In the genomic region with DNA sequence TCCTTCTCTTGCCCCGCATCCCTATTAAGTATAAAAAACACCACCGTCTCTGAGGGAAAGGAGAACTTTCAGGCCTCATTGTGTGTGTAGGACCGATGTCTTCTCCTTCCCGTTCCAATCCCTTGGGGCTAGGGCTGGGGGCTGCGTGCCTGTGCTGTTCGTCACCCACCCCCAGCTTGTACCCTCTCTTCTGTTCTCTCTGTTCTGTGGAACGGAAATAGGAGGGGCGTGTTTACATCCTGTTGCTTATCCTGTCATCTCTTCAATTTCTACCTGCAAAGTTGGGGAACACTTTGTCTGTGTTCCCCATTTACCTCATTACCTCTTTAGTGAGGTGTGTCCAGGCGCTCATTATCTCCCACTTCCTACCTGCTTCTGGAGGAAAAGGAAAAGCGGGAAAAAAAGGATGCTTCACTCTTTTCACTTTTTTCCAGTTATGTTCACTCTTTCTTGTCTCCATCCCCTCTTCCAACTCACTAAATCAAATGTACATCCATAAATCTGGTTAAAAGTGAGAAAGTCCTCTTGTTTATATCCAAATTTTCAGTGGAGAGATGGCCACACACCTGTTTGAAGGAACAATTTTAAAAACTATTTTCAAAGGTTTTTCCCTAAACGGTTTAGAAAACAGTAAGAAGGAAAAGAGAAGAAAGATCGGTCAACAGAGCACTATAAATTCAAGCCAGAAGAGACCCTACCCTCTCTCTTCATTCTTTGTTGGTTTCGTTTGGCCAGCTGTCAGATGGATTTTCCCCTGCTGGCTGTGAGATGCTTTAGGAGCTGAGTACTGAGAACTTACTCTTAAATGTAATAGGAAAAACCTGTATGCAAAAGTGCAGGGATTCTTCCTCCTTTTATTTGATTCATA, we compare ENCODE assay signal across 8 cellular contexts. TPM values are rescaled to one million over a fixed set of nuclear protein-coding genes. Genes with fewer than 3 reads are reported as not detected.
DNase-seq lines count a peak whose midpoint lies in the region; TF ChIP-seq lines count a peak whose summit lies in the region.

No MANE protein-coding gene starts in this region.

- peaks cover 33% of the 10 kb centered on the region for H4K20me1 ChIP-seq in Karpas-422 (ENCODE audit: insufficient read depth, low read depth, low read length)

- TF ChIP-seq CTCF in AG09309 (IDR thresholded peaks at IDR 0.05; ENCODE audit: control insufficient read depth, insufficient read depth, low read depth, low read length, missing control alignments): no peak
- peak in 18 of 56 donors; percentile 7 to 46 (median 18) for TF ChIP-seq CTCF in dorsolateral prefrontal cortex (IDR thresholded peaks at IDR 0.05 in 54 of 56, conservative IDR thresholded peaks at IDR 0.05 in 2 of 56; ENCODE audit: low read depth in 1 of 56, partially characterized antibody in 56 of 56)
- TF ChIP-seq CTCF in thyroid gland (IDR thresholded peaks at IDR 0.05): no peak

- peak; percentile 13 for TF ChIP-seq POLR2A in GM19193 (IDR thresholded peaks at IDR 0.05; ENCODE audit: extremely low read depth, insufficient read depth, insufficient read length)
- no peak for TF ChIP-seq POLR2A in thyroid gland (IDR thresholded peaks at IDR 0.05)

- H3K4me2 ChIP-seq in Karpas-422 (ENCODE audit: low read depth, low read length, poor library complexity, severe bottlenecking): peak overlapping the region; percentile 86

- peaks cover 14% of the 10 kb centered on the region for H3K79me2 ChIP-seq in Karpas-422 (ENCODE audit: low read length)

- H3K9ac ChIP-seq in Karpas-422 (ENCODE audit: low read length): peak overlapping the region; percentile 91

- DNase-seq in AG09309 (ENCODE audit: low read depth): no peak
- DNase-seq in Karpas-422: peak; percentile 71
- peak in 3 of 4 experiments; percentile 14 to 44 (median 33) for DNase-seq in activated CD4-positive, CD25-positive, alpha-beta regulatory T cell (lab: John Stamatoyannopoulos, UW)
- no peak for DNase-seq in dorsolateral prefrontal cortex
- DNase-seq in thyroid gland: peak in 1 of 2 donors; percentile 34
- DNase-seq in hepatic stellate cell (ENCODE audit: low spot score): no peak

- peaks cover 42% of the 10 kb centered on the region for H3K4me1 ChIP-seq in Karpas-422 (ENCODE audit: low read length)
- H3K4me1 ChIP-seq in mononuclear cell (ENCODE audit: insufficient read depth, low read length): peaks cover 67% of the 10 kb centered on the region
- H3K4me1 ChIP-seq in thyroid gland: peaks cover 33 to 37% of the 10 kb centered on the region in 2 donors

- no peaks in the 10 kb centered on the region for H3K9me3 ChIP-seq in Karpas-422 (ENCODE audit: low read length)
- H3K9me3 ChIP-seq in mononuclear cell (ENCODE audit: low read depth, low read length): no peaks in the 10 kb centered on the region
- H3K9me3 ChIP-seq in thyroid gland: no peaks in the 10 kb centered on the region

- peak overlapping the region; percentile 94 for H3K27ac ChIP-seq in Karpas-422 (ENCODE audit: low read length)
- H3K27ac ChIP-seq in dorsolateral prefrontal cortex: peak overlapping the region; percentile 77 to 100 (median 98)
- peak overlapping the region; percentile 92 to 96 (median 94) for H3K27ac ChIP-seq in thyroid gland

- 26 to 42% methylated on average over 13 of the region's 13 CpGs for WGBS in thyroid gland, 2 donors

- peak overlapping the region; percentile 68 for H2AFZ ChIP-seq in Karpas-422 (ENCODE audit: low read length)

- H3K27me3 ChIP-seq in Karpas-422 (ENCODE audit: low read length) (no peaks in the 10 kb centered on the region), dorsolateral prefrontal cortex (no peaks in the 10 kb centered on the region), mononuclear cell (ENCODE audit: insufficient read depth, low read length) (no peaks in the 10 kb centered on the region), thyroid gland (no peaks in the 10 kb centered on the region)

- intact Hi-C loops in dorsolateral prefrontal cortex (cut with DNase I): no loop called here
- intact Hi-C loops in thyroid gland (cut with DNase I): no loop called here

- peak overlapping the region; percentile 65 for H3K4me3 ChIP-seq in AG09309 (ENCODE audit: control insufficient read depth, low read depth, low read length)
- H3K4me3 ChIP-seq in Karpas-422 (ENCODE audit: low read length): peak overlapping the region; percentile 81
- H3K4me3 ChIP-seq in dorsolateral prefrontal cortex: peak overlapping the region; percentile 62 to 98 (median 85)
- H3K4me3 ChIP-seq in mononuclear cell (ENCODE audit: low read length): peak overlapping the region; percentile 100
- H3K4me3 ChIP-seq in thyroid gland (replicated peaks in 1 of 3): peak overlapping the region in 2 of 3 donors; percentile 63 to 82

- no peaks in the 10 kb centered on the region for H3K9me2 ChIP-seq in Karpas-422 (replicated peaks; ENCODE audit: insufficient read depth, low read length)

- H3K36me3 ChIP-seq in Karpas-422 (ENCODE audit: insufficient read depth, low read length) (peaks cover 34% of the 10 kb centered on the region), thyroid gland (peaks cover 34 to 38% of the 10 kb centered on the region in 2 donors)

RNA-seq across cellular contexts. Expression of gene TXNIP, which starts 1.0 kb away (rescaled TPM):
- total RNA-seq in Karpas-422 (2014; rRNA removed; shearing (Covaris generic); ENCODE audit: low replicate concordance): 130 and 269 TPM in 2 replicates
- 100 to 1,000 TPM in 98 of 120 experiments, 10 to 100 TPM in 22; 36.4 to 580 (median 158) TPM for total RNA-seq in dorsolateral prefrontal cortex
- total RNA-seq in mononuclear cell: 2,317 TPM
- total RNA-seq in thyroid gland: 1,000 to 10,000 TPM in 2 of 4 donors, 100 to 1,000 TPM in 2; 739 to 2,947 (median 1,128) TPM

RNA-seq across cellular contexts. Expression of gene HJV, which starts 24.1 kb away (rescaled TPM):
- total RNA-seq in Karpas-422 (2014; rRNA removed; shearing (Covaris generic); ENCODE audit: low replicate concordance): not detected in 2 replicates
- total RNA-seq in dorsolateral prefrontal cortex: 1 to 10 TPM in 3 of 120 experiments, under 1 TPM in 39, not detected in 78; 0.20 to 1.2 (median 0.42) TPM
- total RNA-seq in mononuclear cell: not detected
- not detected for total RNA-seq in thyroid gland

RNA-seq across cellular contexts. Expression of gene POLR3GL, which starts 32.9 kb away (rescaled TPM):
- 34.7 and 42.3 TPM in 2 replicates for total RNA-seq in Karpas-422 (2014; rRNA removed; shearing (Covaris generic); ENCODE audit: low replicate concordance)
- total RNA-seq in dorsolateral prefrontal cortex (10 to 100 TPM; 13.1 to 24.6 (median 19.0) TPM), mononuclear cell (12.7 TPM), thyroid gland (10 to 100 TPM; 12.5 to 36.4 (median 22.7) TPM)

RNA-seq across cellular contexts. Expression of gene ANKRD34A, which starts 33.0 kb away (rescaled TPM):
- total RNA-seq in Karpas-422 (2014; rRNA removed; shearing (Covaris generic); ENCODE audit: low replicate concordance): 9.0 and 21.5 TPM in 2 replicates
- 10 to 100 TPM; 13.4 to 48.3 (median 29.4) TPM for total RNA-seq in dorsolateral prefrontal cortex
- total RNA-seq in mononuclear cell: 0.42 TPM
- total RNA-seq in thyroid gland: 1 to 10 TPM in 2 of 4 donors, under 1 TPM in 2; 0.13 to 2.0 (median 0.97) TPM

RNA-seq across cellular contexts. Expression of gene LIX1L, which starts 39.6 kb away (rescaled TPM):
- 35.8 and 49.4 TPM in 2 replicates for total RNA-seq in Karpas-422 (2014; rRNA removed; shearing (Covaris generic); ENCODE audit: low replicate concordance)
- total RNA-seq in dorsolateral prefrontal cortex (10 to 100 TPM; 10.5 to 32.8 (median 17.8) TPM), mononuclear cell (15.1 TPM), thyroid gland (10 to 100 TPM; 18.7 to 26.9 (median 20.3) TPM)

Comparison
In these comparisons a context has a peak if more than half of its experiments do, and no peak if none do; other contexts are left out.
1. DNase-seq: peak in Karpas-422 (single experiment) and activated CD4-positive, CD25-positive, alpha-beta regulatory T cell (3 of 4); none in AG09309 (single experiment), dorsolateral prefrontal cortex (0 of 10) and hepatic stellate cell (single experiment).
2. Peak in every context shown above with its lines, with median percentiles within 50 percentile points of each other: H3K4me3 ChIP-seq and H3K27ac ChIP-seq.